Comparison of ENCODE assay signal across 1 cellular context in genomic region chr7:134419085-134419484, GRCh38.
TF ChIP-seq lines count a peak whose summit lies in the region.

No MANE protein-coding gene starts in this region.

TF ChIP-seq in HepG2, 621 proteins besides CTCF, POLR2A, EP300 and RAD21 (continues in another document):
- peak; percentile 98 for TF ChIP-seq ZBTB43 (CRISPR knock-in tag; conservative IDR thresholded peaks at IDR 0.05)
- no peak for TF ChIP-seq TEAD2 (CRISPR knock-in tag; IDR thresholded peaks at IDR 0.05)
- TF ChIP-seq MAZ (IDR thresholded peaks at IDR 0.05; ENCODE audit: borderline replicate concordance, low read depth, low read length): no peak
- no peak for TF ChIP-seq MAZ (CRISPR knock-in tag; IDR thresholded peaks at IDR 0.05; ENCODE audit: low read depth)
- TF ChIP-seq ZNF614 (CRISPR knock-in tag; IDR thresholded peaks at IDR 0.05; ENCODE audit: borderline replicate concordance): no peak
- no peak for TF ChIP-seq PRMT3 (CRISPR knock-in tag; IDR thresholded peaks at IDR 0.05; ENCODE audit: borderline replicate concordance, low read depth)
- TF ChIP-seq ZNF10 (CRISPR knock-in tag; IDR thresholded peaks at IDR 0.05; ENCODE audit: borderline replicate concordance, low read depth): no peak
- TF ChIP-seq HES4 (CRISPR knock-in tag; IDR thresholded peaks at IDR 0.05; ENCODE audit: borderline replicate concordance): no peak
- no peak for TF ChIP-seq ZNF782 (CRISPR knock-in tag; IDR thresholded peaks at IDR 0.05; ENCODE audit: borderline replicate concordance)
- TF ChIP-seq GRHL1 (CRISPR knock-in tag; conservative IDR thresholded peaks at IDR 0.05): no peak
- TF ChIP-seq, protein P1, sequence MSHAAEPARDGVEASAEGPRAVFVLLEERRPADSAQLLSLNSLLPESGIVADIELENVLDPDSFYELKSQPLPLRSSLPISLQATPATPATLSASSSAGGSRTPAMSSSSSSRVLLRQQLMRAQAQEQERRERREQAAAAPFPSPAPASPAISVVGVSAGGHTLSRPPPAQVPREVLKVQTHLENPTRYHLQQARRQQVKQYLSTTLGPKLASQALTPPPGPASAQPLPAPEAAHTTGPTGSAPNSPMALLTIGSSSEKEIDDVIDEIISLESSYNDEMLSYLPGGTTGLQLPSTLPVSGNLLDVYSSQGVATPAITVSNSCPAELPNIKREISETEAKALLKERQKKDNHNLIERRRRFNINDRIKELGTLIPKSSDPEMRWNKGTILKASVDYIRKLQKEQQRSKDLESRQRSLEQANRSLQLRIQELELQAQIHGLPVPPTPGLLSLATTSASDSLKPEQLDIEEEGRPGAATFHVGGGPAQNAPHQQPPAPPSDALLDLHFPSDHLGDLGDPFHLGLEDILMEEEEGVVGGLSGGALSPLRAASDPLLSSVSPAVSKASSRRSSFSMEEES (CRISPR knock-in tag; IDR thresholded peaks at IDR 0.05): no peak
- no peak for TF ChIP-seq ZNF839 (CRISPR knock-in tag; IDR thresholded peaks at IDR 0.05; ENCODE audit: borderline replicate concordance)
- TF ChIP-seq, protein P2, sequence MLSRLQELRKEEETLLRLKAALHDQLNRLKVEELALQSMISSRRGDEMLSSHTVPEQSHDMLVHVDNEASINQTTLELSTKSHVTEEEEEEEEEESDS (CRISPR knock-in tag; IDR thresholded peaks at IDR 0.05; ENCODE audit: borderline replicate concordance): no peak
- TF ChIP-seq ZNF543 (CRISPR knock-in tag; IDR thresholded peaks at IDR 0.05): no peak
- TF ChIP-seq CEBPG (CRISPR knock-in tag; IDR thresholded peaks at IDR 0.05): peak; percentile 7; the same call in 1 of the 2 replicates
- TF ChIP-seq RELA (CRISPR knock-in tag; IDR thresholded peaks at IDR 0.05): no peak
- peak; percentile 23; the same call in 1 of the 2 replicates for TF ChIP-seq POGZ (CRISPR knock-in tag; IDR thresholded peaks at IDR 0.05)
- TF ChIP-seq SOX5 (CRISPR knock-in tag; IDR thresholded peaks at IDR 0.05; ENCODE audit: borderline replicate concordance): peak; percentile 61; the same call in 1 of the 2 replicates
- peak; percentile 75 for TF ChIP-seq FOSL2 (CRISPR knock-in tag; IDR thresholded peaks at IDR 0.05)
- no peak for TF ChIP-seq ZNF629 (CRISPR knock-in tag; conservative IDR thresholded peaks at IDR 0.05)
- TF ChIP-seq ZNF549 (CRISPR knock-in tag; IDR thresholded peaks at IDR 0.05): no peak
- no peak for TF ChIP-seq SMC3 (IDR thresholded peaks at IDR 0.05; ENCODE audit: low read length)
- TF ChIP-seq U2AF1 (optimal IDR thresholded peaks at IDR 0.05; ENCODE audit: low read depth, low read length): no peak
- TF ChIP-seq HMG20B (CRISPR knock-in tag; conservative IDR thresholded peaks at IDR 0.05): no peak
- no peak for TF ChIP-seq SMARCC2 (IDR thresholded peaks at IDR 0.05)
- no peak for TF ChIP-seq ZNF550 (CRISPR knock-in tag; IDR thresholded peaks at IDR 0.05; ENCODE audit: borderline replicate concordance)
- TF ChIP-seq ZNF724P (CRISPR knock-in tag; IDR thresholded peaks at IDR 0.05; ENCODE audit: borderline replicate concordance): no peak
- TF ChIP-seq MEF2D (CRISPR knock-in tag; IDR thresholded peaks at IDR 0.05): no peak
- peak; percentile 52; the same call in 1 of the 2 replicates for TF ChIP-seq RXRA (CRISPR knock-in tag; IDR thresholded peaks at IDR 0.05)
- TF ChIP-seq, protein P3, sequence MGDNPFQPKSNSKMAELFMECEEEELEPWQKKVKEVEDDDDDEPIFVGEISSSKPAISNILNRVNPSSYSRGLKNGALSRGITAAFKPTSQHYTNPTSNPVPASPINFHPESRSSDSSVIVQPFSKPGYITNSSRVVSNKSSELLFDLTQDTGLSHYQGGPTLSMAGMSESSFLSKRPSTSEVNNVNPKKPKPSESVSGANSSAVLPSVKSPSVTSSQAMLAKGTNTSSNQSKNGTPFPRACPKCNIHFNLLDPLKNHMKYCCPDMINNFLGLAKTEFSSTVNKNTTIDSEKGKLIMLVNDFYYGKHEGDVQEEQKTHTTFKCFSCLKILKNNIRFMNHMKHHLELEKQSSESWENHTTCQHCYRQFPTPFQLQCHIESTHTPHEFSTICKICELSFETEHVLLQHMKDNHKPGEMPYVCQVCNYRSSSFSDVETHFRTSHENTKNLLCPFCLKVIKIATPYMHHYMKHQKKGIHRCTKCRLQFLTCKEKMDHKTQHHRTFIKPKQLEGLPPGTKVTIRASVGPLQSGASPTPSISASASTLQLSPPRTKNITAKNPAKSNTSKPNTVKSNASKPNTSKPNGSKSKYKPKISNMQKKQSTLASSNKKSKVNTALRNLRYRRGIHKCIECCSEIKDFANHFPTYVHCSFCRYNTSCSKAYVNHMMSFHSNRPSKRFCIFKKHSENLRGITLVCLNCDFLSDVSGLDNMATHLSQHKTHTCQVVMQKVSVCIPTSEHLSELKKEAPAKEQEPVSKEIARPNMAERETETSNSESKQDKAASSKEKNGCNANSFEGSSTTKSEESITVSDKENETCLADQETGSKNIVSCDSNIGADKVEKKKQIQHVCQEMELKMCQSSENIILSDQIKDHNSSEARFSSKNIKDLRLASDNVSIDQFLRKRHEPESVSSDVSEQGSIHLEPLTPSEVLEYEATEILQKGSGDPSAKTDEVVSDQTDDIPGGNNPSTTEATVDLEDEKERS (CRISPR knock-in tag; IDR thresholded peaks at IDR 0.05): no peak
- TF ChIP-seq NR2F6 (IDR thresholded peaks at IDR 0.05): no peak
- TF ChIP-seq NR2F6 (CRISPR knock-in tag; IDR thresholded peaks at IDR 0.05): peak; percentile 62; the same call in 1 of the 2 replicates
- TF ChIP-seq ZBTB7A (CRISPR knock-in tag; IDR thresholded peaks at IDR 0.05): no peak
- TF ChIP-seq REPIN1 (CRISPR knock-in tag; IDR thresholded peaks at IDR 0.05; ENCODE audit: borderline replicate concordance, low read depth): no peak
- TF ChIP-seq HMG20A (CRISPR knock-in tag; IDR thresholded peaks at IDR 0.05; ENCODE audit: borderline replicate concordance): peak; percentile 73; the same call in 1 of the 2 replicates
- TF ChIP-seq, protein P4, sequence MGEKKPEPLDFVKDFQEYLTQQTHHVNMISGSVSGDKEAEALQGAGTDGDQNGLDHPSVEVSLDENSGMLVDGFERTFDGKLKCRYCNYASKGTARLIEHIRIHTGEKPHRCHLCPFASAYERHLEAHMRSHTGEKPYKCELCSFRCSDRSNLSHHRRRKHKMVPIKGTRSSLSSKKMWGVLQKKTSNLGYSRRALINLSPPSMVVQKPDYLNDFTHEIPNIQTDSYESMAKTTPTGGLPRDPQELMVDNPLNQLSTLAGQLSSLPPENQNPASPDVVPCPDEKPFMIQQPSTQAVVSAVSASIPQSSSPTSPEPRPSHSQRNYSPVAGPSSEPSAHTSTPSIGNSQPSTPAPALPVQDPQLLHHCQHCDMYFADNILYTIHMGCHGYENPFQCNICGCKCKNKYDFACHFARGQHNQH (CRISPR knock-in tag; IDR thresholded peaks at IDR 0.05): 0 out of 2 replicates have a peak, but pooled peaks have one; percentile 36
- no peak for TF ChIP-seq SOX13 (IDR thresholded peaks at IDR 0.05)
- TF ChIP-seq SOX13 (CRISPR knock-in tag; conservative IDR thresholded peaks at IDR 0.05 in 1 of 2, IDR thresholded peaks at IDR 0.05 in 1 of 2): peak in 1 of 2 experiments; percentile 71; a peak in 2 of 4 replicates
- no peak for TF ChIP-seq ESRRA (CRISPR knock-in tag; IDR thresholded peaks at IDR 0.05; ENCODE audit: low read depth)
- TF ChIP-seq SIN3B (IDR thresholded peaks at IDR 0.05; ENCODE audit: low read length): no peak
- TF ChIP-seq ZBTB8A (CRISPR knock-in tag; IDR thresholded peaks at IDR 0.05; ENCODE audit: borderline replicate concordance, low read depth): no peak
- TF ChIP-seq ZNF264 (CRISPR knock-in tag; IDR thresholded peaks at IDR 0.05): no peak
- no peak for TF ChIP-seq TBX3 (IDR thresholded peaks at IDR 0.05; ENCODE audit: borderline replicate concordance)
- TF ChIP-seq SNRNP70 (IDR thresholded peaks at IDR 0.05; ENCODE audit: low read depth, low read length): no peak
- peak; percentile 73; the same call in 1 of the 2 replicates for TF ChIP-seq ZNF788 (CRISPR knock-in tag; IDR thresholded peaks at IDR 0.05; ENCODE audit: borderline replicate concordance)
- TF ChIP-seq TOPORS (CRISPR knock-in tag; IDR thresholded peaks at IDR 0.05): no peak
- TF ChIP-seq ZMYM4 (CRISPR knock-in tag; IDR thresholded peaks at IDR 0.05): peak; percentile 38; the same call in 1 of the 2 replicates
- no peak for TF ChIP-seq FOXP1 (IDR thresholded peaks at IDR 0.05)
- TF ChIP-seq FOXP1 (CRISPR knock-in tag; IDR thresholded peaks at IDR 0.05): peak; percentile 86
- no peak for TF ChIP-seq JUND (CRISPR knock-in tag; IDR thresholded peaks at IDR 0.05)
- TF ChIP-seq ZNF775 (CRISPR knock-in tag; IDR thresholded peaks at IDR 0.05; ENCODE audit: borderline replicate concordance): no peak
- TF ChIP-seq THAP8 (CRISPR knock-in tag; IDR thresholded peaks at IDR 0.05; ENCODE audit: borderline replicate concordance): no peak
- TF ChIP-seq, protein P5, sequence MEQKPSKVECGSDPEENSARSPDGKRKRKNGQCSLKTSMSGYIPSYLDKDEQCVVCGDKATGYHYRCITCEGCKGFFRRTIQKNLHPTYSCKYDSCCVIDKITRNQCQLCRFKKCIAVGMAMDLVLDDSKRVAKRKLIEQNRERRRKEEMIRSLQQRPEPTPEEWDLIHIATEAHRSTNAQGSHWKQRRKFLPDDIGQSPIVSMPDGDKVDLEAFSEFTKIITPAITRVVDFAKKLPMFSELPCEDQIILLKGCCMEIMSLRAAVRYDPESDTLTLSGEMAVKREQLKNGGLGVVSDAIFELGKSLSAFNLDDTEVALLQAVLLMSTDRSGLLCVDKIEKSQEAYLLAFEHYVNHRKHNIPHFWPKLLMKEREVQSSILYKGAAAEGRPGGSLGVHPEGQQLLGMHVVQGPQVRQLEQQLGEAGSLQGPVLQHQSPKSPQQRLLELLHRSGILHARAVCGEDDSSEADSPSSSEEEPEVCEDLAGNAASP (CRISPR knock-in tag; IDR thresholded peaks at IDR 0.05; ENCODE audit: borderline replicate concordance): peak; percentile 44; the same call in 1 of the 2 replicates
- TF ChIP-seq ZBTB7B (CRISPR knock-in tag; IDR thresholded peaks at IDR 0.05): 0 out of 2 replicates have a peak, but pooled peaks have one; percentile 31
- TF ChIP-seq, protein P6, sequence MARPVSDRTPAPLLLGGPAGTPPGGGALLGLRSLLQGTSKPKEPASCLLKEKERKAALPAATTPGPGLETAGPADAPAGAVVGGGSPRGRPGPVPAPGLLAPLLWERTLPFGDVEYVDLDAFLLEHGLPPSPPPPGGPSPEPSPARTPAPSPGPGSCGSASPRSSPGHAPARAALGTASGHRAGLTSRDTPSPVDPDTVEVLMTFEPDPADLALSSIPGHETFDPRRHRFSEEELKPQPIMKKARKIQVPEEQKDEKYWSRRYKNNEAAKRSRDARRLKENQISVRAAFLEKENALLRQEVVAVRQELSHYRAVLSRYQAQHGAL (CRISPR knock-in tag; IDR thresholded peaks at IDR 0.05; ENCODE audit: not compliant biosample characterization): no peak
- no peak for TF ChIP-seq ZNF274 (CRISPR knock-in tag; IDR thresholded peaks at IDR 0.05)
- no peak for TF ChIP-seq IRF2 (CRISPR knock-in tag; IDR thresholded peaks at IDR 0.05)
- TF ChIP-seq ZNF570 (CRISPR knock-in tag; IDR thresholded peaks at IDR 0.05; ENCODE audit: borderline replicate concordance): no peak
- TF ChIP-seq ZNF121 (CRISPR knock-in tag; IDR thresholded peaks at IDR 0.05): no peak
- no peak for TF ChIP-seq LBX2 (CRISPR knock-in tag; IDR thresholded peaks at IDR 0.05; ENCODE audit: borderline replicate concordance)
- no peak for TF ChIP-seq EED (CRISPR knock-in tag; IDR thresholded peaks at IDR 0.05)
- no peak for TF ChIP-seq NFKB2 (CRISPR knock-in tag; IDR thresholded peaks at IDR 0.05; ENCODE audit: borderline replicate concordance)
- TF ChIP-seq, protein P7, sequence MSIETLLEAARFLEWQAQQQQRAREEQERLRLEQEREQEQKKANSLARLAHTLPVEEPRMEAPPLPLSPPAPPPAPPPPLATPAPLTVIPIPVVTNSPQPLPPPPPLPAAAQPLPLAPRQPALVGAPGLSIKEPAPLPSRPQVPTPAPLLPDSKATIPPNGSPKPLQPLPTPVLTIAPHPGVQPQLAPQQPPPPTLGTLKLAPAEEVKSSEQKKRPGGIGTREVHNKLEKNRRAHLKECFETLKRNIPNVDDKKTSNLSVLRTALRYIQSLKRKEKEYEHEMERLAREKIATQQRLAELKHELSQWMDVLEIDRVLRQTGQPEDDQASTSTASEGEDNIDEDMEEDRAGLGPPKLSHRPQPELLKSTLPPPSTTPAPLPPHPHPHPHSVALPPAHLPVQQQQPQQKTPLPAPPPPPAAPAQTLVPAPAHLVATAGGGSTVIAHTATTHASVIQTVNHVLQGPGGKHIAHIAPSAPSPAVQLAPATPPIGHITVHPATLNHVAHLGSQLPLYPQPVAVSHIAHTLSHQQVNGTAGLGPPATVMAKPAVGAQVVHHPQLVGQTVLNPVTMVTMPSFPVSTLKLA (IDR thresholded peaks at IDR 0.05): no peak
- TF ChIP-seq ZKSCAN1 (IDR thresholded peaks at IDR 0.05; ENCODE audit: low read length): no peak
- no peak for TF ChIP-seq ZSCAN25 (CRISPR knock-in tag; IDR thresholded peaks at IDR 0.05)
- TF ChIP-seq ZC3H13 (CRISPR knock-in tag; IDR thresholded peaks at IDR 0.05): no peak
